ENCODE assay signal across 25 cellular contexts in the genomic region with DNA sequence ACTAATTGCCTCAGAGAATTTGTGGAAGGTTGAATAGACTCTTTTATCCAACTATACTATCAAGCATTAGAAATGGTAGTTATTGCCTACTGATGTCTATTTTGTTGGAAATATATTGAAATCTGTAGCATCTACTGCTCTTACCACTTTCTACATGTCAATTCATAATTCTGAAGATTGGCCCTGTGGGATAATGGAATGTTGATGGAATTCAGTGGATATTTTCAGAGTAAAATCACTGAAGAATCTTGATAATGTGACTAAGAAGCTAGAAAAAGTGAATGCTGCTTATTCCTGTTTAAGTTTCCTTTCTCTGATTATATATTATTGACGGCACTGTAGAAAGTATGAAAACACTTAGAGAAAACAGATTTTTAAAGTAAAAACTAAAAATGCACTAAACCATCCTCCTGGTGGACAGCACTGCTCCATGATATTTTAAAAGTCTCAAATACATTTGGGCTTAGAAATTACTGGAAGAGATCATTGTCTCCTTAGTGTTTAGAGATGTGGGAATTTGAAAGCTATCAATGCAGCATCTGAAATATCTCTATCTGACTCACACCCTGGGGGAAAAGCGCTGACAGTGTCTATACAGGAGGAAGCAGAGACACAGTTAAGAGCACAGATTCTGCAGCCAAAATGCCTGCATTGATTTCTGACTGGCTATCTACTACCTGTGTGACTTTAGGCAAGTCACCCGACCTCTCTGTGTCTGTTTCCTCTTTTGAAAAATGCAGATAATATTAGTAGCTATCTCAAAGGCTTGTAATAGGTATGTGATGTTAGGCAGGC. TPM values are rescaled to one million over a fixed set of nuclear protein-coding genes. Genes with fewer than 3 reads are reported as not detected.
DNase-seq lines count a peak whose midpoint lies in the region; TF ChIP-seq lines count a peak whose summit lies in the region.
"Had no signal": no experiment of that assay in that cellular context is flagged by ENCODE, and none has a peak within 500 bp of the region (broad histone marks: within the 10 kb centered on the region; RNA-seq: fewer than 3 reads in every experiment).

No MANE protein-coding gene starts in this region.

- H4K20me1 ChIP-seq in smooth muscle cell (ENCODE audit: low read depth) = no peaks in the 10 kb centered on the region

- DNase-seq in SJSA1 (ENCODE audit: low read depth in 1 of 2, low spot score in 2 of 2) (peak in 1 of 2 experiments; percentile 37), dedifferentiated amniotic fluid mesenchymal stem cell (ENCODE audit: extremely low spot score) (peak; percentile 44), myocyte (ENCODE audit: low read depth) (peak; percentile 5), smooth muscle cell (lab: John Stamatoyannopoulos, UW; ENCODE audit: unreplicated experiment) (no peak), NK-92 (lab: John Stamatoyannopoulos, UW; ENCODE audit: unreplicated experiment) (no peak), middle frontal gyrus (ENCODE audit: extremely low spot score, low spot score) (no peak), NCI-H1105 treated with DMSO at 0.1 percent for 48 hours (lab: John Stamatoyannopoulos, UW) (no peak), DMS153 treated with DMSO at 0.1 percent for 48 hours (lab: John Stamatoyannopoulos, UW; ENCODE audit: unreplicated experiment) (no peak)
- DNase-seq: BE2C, COR-L47, DND-41, MG63, NCI-H1048, NCI-H1436, NCI-H2029 treated with DMSO at 0.1 percent for 48 hours, NCI-H226, NCI-H510A treated with DMSO at 0.1 percent for 48 hours, NCI-H774, SIG-M5 had no signal

- H3K4me3 ChIP-seq in SJSA1 (no peak overlapping the region), smooth muscle cell (no peak overlapping the region)
- H3K4me3 ChIP-seq: A549, GM23338, HAP-1, K562, MG63 had no signal

- H3F3A ChIP-seq in smooth muscle cell (ENCODE audit: low read depth) = no peaks in the 10 kb centered on the region

- WGBS in smooth muscle cell (ENCODE audit: low lambda C conversion rate) = 76% methylated on average over 3 of the region's 3 CpGs

- peak overlapping the region; percentile 14 for H3K4me2 ChIP-seq in smooth muscle cell
- H3K4me2 ChIP-seq: A549 had no signal

- H3K36me3 ChIP-seq in SJSA1 (0 out of 2 replicates have a peak, but pooled peaks cover 3% of the 10 kb centered on the region), smooth muscle cell (ENCODE audit: low read depth) (no peaks in the 10 kb centered on the region)
- H3K36me3 ChIP-seq: BE2C, HAP-1, MG63 had no signal

- H3K27ac ChIP-seq in SJSA1 = peak overlapping the region; percentile 75
- H3K27ac ChIP-seq in smooth muscle cell (ENCODE audit: low read depth) = no peak overlapping the region
- H3K27ac ChIP-seq: A549, HL-60 had no signal

- H3K4me1 ChIP-seq in SJSA1 (replicated peaks) (peaks cover 27% of the 10 kb centered on the region), smooth muscle cell (ENCODE audit: low read depth) (no peaks in the 10 kb centered on the region)
- H3K4me1 ChIP-seq: A549, BE2C, HAP-1 had no signal

- no peak overlapping the region for H2AFZ ChIP-seq in smooth muscle cell (ENCODE audit: low read depth)

- no peaks in the 10 kb centered on the region for H3K27me3 ChIP-seq in SJSA1 (replicated peaks)
- H3K27me3 ChIP-seq in smooth muscle cell (ENCODE audit: low read depth) = no peaks in the 10 kb centered on the region
- H3K27me3 ChIP-seq: BE2C, MG63 had no signal

- H3K9ac ChIP-seq in smooth muscle cell (ENCODE audit: low read depth) = no peak overlapping the region

- TF ChIP-seq CTCF in smooth muscle cell (IDR thresholded peaks at IDR 0.05; ENCODE audit: borderline replicate concordance, insufficient read depth, poor library complexity, severe bottlenecking) = no peak

- H3K9me3 ChIP-seq in SJSA1 (replicated peaks) (no peaks in the 10 kb centered on the region), smooth muscle cell (replicated peaks; ENCODE audit: low read depth) (no peaks in the 10 kb centered on the region)
- H3K9me3 ChIP-seq: A549, BE2C, HAP-1, MG63 had no signal

- H3K79me2 ChIP-seq in smooth muscle cell (ENCODE audit: low read depth) = no peaks in the 10 kb centered on the region

RNA-seq across cellular contexts. Expression of a gene that starts 37.9 kb away (rescaled TPM):
- 19.6 and 20.8 TPM in 2 replicates for total RNA-seq in SJSA1 (2014; rRNA removed; shearing (Covaris generic))
- 1.2 and 1.4 TPM in 2 replicates for total RNA-seq in myocyte
- 6.9 TPM for polyA plus RNA-seq in myocyte (2012)
- 1.1 and 2.7 TPM in 2 replicates for total RNA-seq in smooth muscle cell
- polyA plus RNA-seq in smooth muscle cell = 2.5 and 3.1 TPM in 2 replicates
- total RNA-seq: HepG2 had no signal
- polyA plus RNA-seq: A549, HepG2, K562 had no signal

Comparison
In these comparisons a context has a peak if more than half of its experiments do, and no peak if none do; other contexts are left out.
1. DNase-seq: peak in dedifferentiated amniotic fluid mesenchymal stem cell (single experiment) and myocyte (single experiment); none in smooth muscle cell (single experiment), NK-92 (single experiment), middle frontal gyrus (single experiment), NCI-H1105 treated with DMSO at 0.1 percent for 48 hours (single experiment) and DMS153 treated with DMSO at 0.1 percent for 48 hours (single experiment).